Comparison of ENCODE assay signal across 2 cellular contexts in the genomic region with DNA sequence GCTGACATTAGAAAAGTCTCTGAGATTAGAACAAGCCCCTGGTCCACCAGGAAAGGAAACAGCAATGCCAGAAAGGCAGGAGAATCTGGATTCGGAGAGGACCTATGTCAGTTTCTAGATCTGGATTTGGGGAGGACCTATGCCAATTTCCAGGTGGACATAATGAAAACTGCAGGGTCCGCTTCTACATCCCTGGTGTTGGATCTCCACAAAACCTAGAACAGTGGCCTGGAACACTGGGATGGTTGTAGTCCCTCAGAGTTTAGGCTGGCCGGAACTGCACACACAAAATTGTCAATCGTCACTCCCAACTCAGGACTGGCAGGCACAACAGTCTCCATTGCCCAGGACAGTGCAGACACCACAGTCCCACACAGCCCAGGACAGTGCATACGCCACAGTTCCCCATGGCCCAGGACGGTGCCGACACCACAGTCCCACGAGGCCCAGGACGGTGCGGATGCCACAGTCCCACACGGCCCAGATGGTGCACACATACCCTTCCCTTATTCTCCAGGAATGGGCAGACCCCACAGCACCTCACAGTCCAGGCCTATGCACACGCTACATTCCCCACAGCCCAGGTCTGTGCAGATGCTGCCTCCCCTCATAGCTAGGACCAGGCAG.
TF ChIP-seq lines count a peak whose summit lies in the region.

No MANE protein-coding gene starts in this region.

TF ChIP-seq in H1, 55 proteins besides CTCF, POLR2A, EP300 and RAD21:
- no peak for TF ChIP-seq YY1 (IDR thresholded peaks at IDR 0.05; ENCODE audit: low read depth, low read length)
- no peak for TF ChIP-seq NANOG (IDR thresholded peaks at IDR 0.05; ENCODE audit: insufficient read depth, low read depth, low read length, poor library complexity, severe bottlenecking)
- TF ChIP-seq TAF1 (IDR thresholded peaks at IDR 0.05; ENCODE audit: low read depth, low read length) = no peak
- no peak for TF ChIP-seq TEAD4 (IDR thresholded peaks at IDR 0.05; ENCODE audit: low read depth, low read length)
- TF ChIP-seq CBX5 (IDR thresholded peaks at IDR 0.05; ENCODE audit: low read depth, low read length) = no peak
- TF ChIP-seq KDM1A (IDR thresholded peaks at IDR 0.05; ENCODE audit: borderline replicate concordance, low read length) = no peak
- no peak for TF ChIP-seq CEBPB (IDR thresholded peaks at IDR 0.05; ENCODE audit: low read depth, low read length)
- no peak for TF ChIP-seq HDAC6 (IDR thresholded peaks at IDR 0.05; ENCODE audit: low read depth, low read length)

TF ChIP-seq in HepG2, 621 proteins besides CTCF, POLR2A, EP300 and RAD21:
- TF ChIP-seq ZNF607 (CRISPR knock-in tag; IDR thresholded peaks at IDR 0.05; ENCODE audit: borderline replicate concordance) = no peak
- TF ChIP-seq ZNF839 (CRISPR knock-in tag; IDR thresholded peaks at IDR 0.05; ENCODE audit: borderline replicate concordance) = no peak
- TF ChIP-seq YY1 (IDR thresholded peaks at IDR 0.05; ENCODE audit: insufficient read depth, insufficient replicate concordance, low read depth, low read length) = no peak
- TF ChIP-seq, protein P1, sequence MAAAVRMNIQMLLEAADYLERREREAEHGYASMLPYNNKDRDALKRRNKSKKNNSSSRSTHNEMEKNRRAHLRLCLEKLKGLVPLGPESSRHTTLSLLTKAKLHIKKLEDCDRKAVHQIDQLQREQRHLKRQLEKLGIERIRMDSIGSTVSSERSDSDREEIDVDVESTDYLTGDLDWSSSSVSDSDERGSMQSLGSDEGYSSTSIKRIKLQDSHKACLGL (CRISPR knock-in tag; IDR thresholded peaks at IDR 0.05) = no peak
- TF ChIP-seq ZBTB7A (CRISPR knock-in tag; IDR thresholded peaks at IDR 0.05) = no peak
- TF ChIP-seq ZNF207 (IDR thresholded peaks at IDR 0.05; ENCODE audit: borderline replicate concordance) = no peak
- no peak for TF ChIP-seq ZFP36L1 (CRISPR knock-in tag; IDR thresholded peaks at IDR 0.05)
- TF ChIP-seq, protein P2, sequence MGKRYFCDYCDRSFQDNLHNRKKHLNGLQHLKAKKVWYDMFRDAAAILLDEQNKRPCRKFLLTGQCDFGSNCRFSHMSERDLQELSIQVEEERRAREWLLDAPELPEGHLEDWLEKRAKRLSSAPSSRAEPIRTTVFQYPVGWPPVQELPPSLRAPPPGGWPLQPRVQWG (CRISPR knock-in tag; IDR thresholded peaks at IDR 0.05; ENCODE audit: borderline replicate concordance, low read depth) = no peak
- no peak for TF ChIP-seq ZNF441 (CRISPR knock-in tag; IDR thresholded peaks at IDR 0.05; ENCODE audit: borderline replicate concordance)
- TF ChIP-seq ZNF546 (CRISPR knock-in tag; conservative IDR thresholded peaks at IDR 0.05) = no peak
- TF ChIP-seq RFX3 (CRISPR knock-in tag; IDR thresholded peaks at IDR 0.05) = no peak
